In the genomic region with DNA sequence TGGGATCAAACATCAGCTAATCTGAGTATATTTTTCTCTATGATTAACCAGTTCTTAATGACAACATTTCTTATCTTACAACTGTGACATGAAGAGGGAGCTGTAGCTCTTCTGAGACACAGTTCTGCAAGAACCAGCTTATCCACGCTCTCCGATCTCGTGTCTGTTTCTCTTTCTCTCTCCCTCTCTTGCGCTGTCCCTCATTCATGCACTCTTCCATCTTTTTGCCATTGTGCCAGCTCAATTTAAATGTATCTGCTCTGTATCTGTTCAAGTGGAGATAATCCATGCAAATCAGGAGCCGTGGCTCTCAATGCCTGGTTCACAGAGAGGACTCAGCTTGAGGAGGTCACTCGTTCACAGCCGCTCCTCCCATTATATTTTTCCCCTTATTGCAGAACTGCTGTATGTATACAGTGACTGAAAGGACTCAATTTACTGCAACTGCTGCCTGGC, we compare ENCODE assay signal across 8 cellular contexts.
DNase-seq lines count a peak whose midpoint lies in the region; ATAC-seq and TF ChIP-seq lines count a peak whose summit lies in the region.

No MANE protein-coding gene starts in this region.

- DNase-seq in ACHN: peak; percentile 64
- peak; percentile 23 for DNase-seq in NCI-H128 (lab: John Stamatoyannopoulos, UW; ENCODE audit: unreplicated experiment)
- DNase-seq in left cardiac atrium: no peak
- peak; percentile 59 for DNase-seq in putamen (ENCODE audit: low spot score)
- no peak for DNase-seq in stimulated activated CD8-positive, alpha-beta memory T cell treated with anti-CD3 and anti-CD28 coated beads, Interleukin-4, amount 100 ng/mL, for 48 hours

- TF ChIP-seq CTCF in WI38 (IDR thresholded peaks at IDR 0.05; ENCODE audit: low read depth, low read length): no peak

- peak; percentile 57 for ATAC-seq in GM21360 (IDR thresholded peaks at IDR 0.05; ENCODE audit: unreplicated experiment)
- ATAC-seq in left cardiac atrium: peak; percentile 89 to 92
- ATAC-seq in GM21367 (IDR thresholded peaks at IDR 0.05; ENCODE audit: unreplicated experiment): no peak

- H3K4me3 ChIP-seq in WI38 (ENCODE audit: low read depth, low read length): peak overlapping the region; percentile 41

- intact Hi-C loops in left cardiac atrium (cut with DNase I): loop anchor here in 1 of 2 donors (2.0 to 10.0 kb wide), 3 partner anchors 74 to 495 kb away; partner anchors contain the start of gene ADGRL2

- in situ Hi-C loops in ACHN (cut with HindIII; ENCODE audit: low pct_ligation_motif_present, low pct_unique_long_range_greater_than_20kb, low sequenced_read_pairs): no loop called here

Comparison
In these comparisons a context has a peak if more than half of its experiments do, and no peak if none do; other contexts are left out.
1. DNase-seq: peak in ACHN (single experiment), NCI-H128 (single experiment) and putamen (single experiment); none in left cardiac atrium (single experiment) and stimulated activated CD8-positive, alpha-beta memory T cell treated with anti-CD3 and anti-CD28 coated beads, Interleukin-4, amount 100 ng/mL, for 48 hours (single experiment).